8 cellular contexts compared by ENCODE assay signal in genomic region chr6:81241717-81242116, GRCh38.
DNase-seq lines count a peak whose midpoint lies in the region; ATAC-seq and TF ChIP-seq lines count a peak whose summit lies in the region.

No MANE protein-coding gene starts in this region.

- 48% methylated on average over 2 of the region's 2 CpGs for WGBS in liver

- H3K9me3 ChIP-seq in ascending aorta, result peaks cover 0 to 10% of the 10 kb centered on the region in 2 donors
- H3K9me3 ChIP-seq in liver (ENCODE audit: control insufficient read depth in 4 of 4, low read length in 3 of 4), result peaks cover 0 to 3% (median 0%) of the 10 kb centered on the region in 4 donors

- H3K36me3 ChIP-seq in ascending aorta, result no peaks in the 10 kb centered on the region
- no peaks in the 10 kb centered on the region for H3K36me3 ChIP-seq in liver (ENCODE audit: control insufficient read depth in 4 of 4, insufficient read depth in 3 of 4, low read depth in 1 of 4, low read length in 3 of 4)

- H3K27me3 ChIP-seq in ascending aorta (no peaks in the 10 kb centered on the region), liver (ENCODE audit: control insufficient read depth in 4 of 4, insufficient read depth in 4 of 4, low read length in 3 of 4) (no peaks in the 10 kb centered on the region)

- TF ChIP-seq RAD21 in liver (IDR thresholded peaks at IDR 0.05), result peak; percentile 92 to 93

- peak; percentile 22 for DNase-seq in D341Med (ENCODE audit: low spot score)
- peak; percentile 73 to 76 for DNase-seq in Kasumi-1 (lab: John Stamatoyannopoulos, UW)
- no peak for DNase-seq in ascending aorta (ENCODE audit: low spot score in 2 of 2)
- DNase-seq in cortex of kidney (lab: John Stamatoyannopoulos, UW), result no peak
- no peak for DNase-seq in activated CD4-positive, alpha-beta T cell treated with anti-CD3 and anti-CD28 coated beads, Interleukin-2, amount 50 U/mL, for 1 hour
- no peak for DNase-seq in SW480 (ENCODE audit: low spot score)

- no peak for ATAC-seq in GM19351 (IDR thresholded peaks at IDR 0.05; ENCODE audit: unreplicated experiment)

- no peak overlapping the region for H3K27ac ChIP-seq in ascending aorta
- H3K27ac ChIP-seq in liver (ENCODE audit: low read depth in 1 of 2, low read length in 2 of 2), result no peak overlapping the region

- intact Hi-C loops in ascending aorta (cut with DNase I), result loop anchor here (5.0 kb wide), 1 partner anchor 511 kb away; the partner anchor contains the start of gene TENT5A

- TF ChIP-seq CTCF in ascending aorta (IDR thresholded peaks at IDR 0.05) (peak; percentile 16 to 57 (median 29)), liver (IDR thresholded peaks at IDR 0.05; ENCODE audit: low read depth, low read length, missing input control) (peak; percentile 50)

- H3K9ac ChIP-seq in liver (ENCODE audit: low read depth in 1 of 2, low read length in 2 of 2), result no peak overlapping the region

- H3K4me3 ChIP-seq in ascending aorta, result no peak overlapping the region
- no peak overlapping the region for H3K4me3 ChIP-seq in liver (ENCODE audit: low read depth in 1 of 3, low read length in 3 of 3)

- H3K4me1 ChIP-seq in ascending aorta (no peaks in the 10 kb centered on the region), liver (ENCODE audit: control insufficient read depth in 4 of 4, insufficient read depth in 4 of 4, low read length in 3 of 4) (no peaks in the 10 kb centered on the region)

TF ChIP-seq in liver, 16 proteins besides CTCF, POLR2A, EP300 and RAD21:
- no peak for TF ChIP-seq FOXA2 (IDR thresholded peaks at IDR 0.05)
- peak in 1 of 2 donors; percentile 56 for TF ChIP-seq HNF4A (conservative IDR thresholded peaks at IDR 0.05)
- TF ChIP-seq NR2F2 (IDR thresholded peaks at IDR 0.05), result no peak
TF ChIP-seq in liver: peak in this region for 1.

Comparison
In these comparisons a context has a peak if more than half of its experiments do, and no peak if none do; other contexts are left out.
1. DNase-seq: peak in D341Med (single experiment) and Kasumi-1 (2 of 2); none in ascending aorta (0 of 2), cortex of kidney (single experiment), activated CD4-positive, alpha-beta T cell treated with anti-CD3 and anti-CD28 coated beads, Interleukin-2, amount 50 U/mL, for 1 hour (single experiment) and SW480 (single experiment).